In genomic region chr7:100553032-100553431, GRCh38 we compare ENCODE assay signal across 26 cellular contexts. TPM values are rescaled to one million over a fixed set of nuclear protein-coding genes. Genes with fewer than 3 reads are reported as not detected.
"Had no signal": no experiment of that assay in that cellular context is flagged by ENCODE, and none has a peak within 500 bp of the region (broad histone marks: within the 10 kb centered on the region; RNA-seq: fewer than 3 reads in every experiment).

No MANE protein-coding gene starts in this region.

- H3K4me3 ChIP-seq: colonic mucosa, esophagus squamous epithelium, lung, ovary, psoas muscle, skin epidermis, spleen, stomach, tibial artery had no signal

- H3K27ac Mint-ChIP-seq: memory B cell, type B pancreatic cell had no signal

- H3K9me3 ChIP-seq: colonic mucosa, esophagus squamous epithelium, ovary, psoas muscle, spleen, stomach, tibial artery had no signal

- H3K9me3 Mint-ChIP-seq: dendritic cell treated with granulocyte-macrophage colony-stimulating factor and Interleukin-4, amounts not matched to agents 40 ng/mL and 50 ng/mL, for 4 days; memory B cell; natural killer cell; type B pancreatic cell had no signal

- H3K36me3 ChIP-seq: ovary had no signal

- ATAC-seq: left lobe of liver, natural killer cell, psoas muscle, right cardiac atrium had no signal

- DNase-seq: colonic mucosa; effector CD8-positive, alpha-beta T cell; esophagus squamous epithelium; foreskin melanocyte; kidney; natural killer cell; occipital lobe; ovary; posterior cingulate gyrus; psoas muscle; right cardiac atrium; spleen; stimulated activated CD4-positive, alpha-beta T cell treated with anti-CD3 and anti-CD28 coated beads, Interleukin-4, amount 100 ng/mL, for 4 hours; stimulated activated naive CD4-positive, alpha-beta T cell treated with Interleukin-2 at 50 U/mL for 16 hours; stomach; tibial artery had no signal

- FAIRE-seq: endothelial cell of umbilical vein, kidney had no signal

- H3K27me3 ChIP-seq: colonic mucosa, esophagus squamous epithelium, ovary, spleen, stomach, tibial artery had no signal

- H3K4me3 Mint-ChIP-seq: dendritic cell treated with granulocyte-macrophage colony-stimulating factor and Interleukin-4, amounts not matched to agents 40 ng/mL and 50 ng/mL, for 4 days; memory B cell; natural killer cell; type B pancreatic cell had no signal

- H3K27ac ChIP-seq: colonic mucosa, esophagus squamous epithelium, ovary, psoas muscle, skin epidermis, stomach, tibial artery had no signal

- H3K4me1 ChIP-seq: colonic mucosa had no signal

- H3K27me3 Mint-ChIP-seq: dendritic cell treated with granulocyte-macrophage colony-stimulating factor and Interleukin-4, amounts not matched to agents 40 ng/mL and 50 ng/mL, for 4 days; memory B cell; type B pancreatic cell had no signal

RNA-seq across cellular contexts. Expression of gene SAP25, which starts 20.7 kb away (rescaled TPM):
- total RNA-seq: occipital lobe, renal cortical epithelial cell, urinary bladder had no signal

RNA-seq across cellular contexts. Expression of gene FBXO24, which starts 33.1 kb away (rescaled TPM):
- total RNA-seq: temporal lobe had no signal
